8 cellular contexts compared by ENCODE assay signal in genomic region chr22:30667486-30668305, GRCh38. TPM values are rescaled to one million over a fixed set of nuclear protein-coding genes. Genes with fewer than 3 reads are reported as not detected.
DNase-seq lines count a peak whose midpoint lies in the region; ATAC-seq, FAIRE-seq and TF ChIP-seq lines count a peak whose summit lies in the region.

Gene DUSP18, minus strand, starts transcription at chr22:30667875. Its CDS starts 3,872 bp downstream, at chr22:30664003.

- H3K9ac ChIP-seq in kidney (ENCODE audit: low read length in 2 of 2), result peak within 1 kb of the TSS; percentile 80 to 81

- ATAC-seq in GM19025 (IDR thresholded peaks at IDR 0.05; ENCODE audit: low read depth, unreplicated experiment) (peak; percentile 93), HG03354 (IDR thresholded peaks at IDR 0.05; ENCODE audit: poor library complexity, severe bottlenecking, unreplicated experiment) (peak; percentile 93)

- TF ChIP-seq CTCF in kidney (IDR thresholded peaks at IDR 0.05; ENCODE audit: borderline replicate concordance, extremely low read depth, insufficient read depth), result no peak

- peaks cover 0 to 7% of the 10 kb centered on the region in 2 donors for H3K4me1 ChIP-seq in kidney (ENCODE audit: control insufficient read depth in 1 of 2, insufficient read depth in 1 of 2, low read depth in 1 of 2, low read length in 2 of 2)

- H3K9me3 ChIP-seq in kidney (ENCODE audit: control insufficient read depth in 1 of 2, low read length in 2 of 2), result no peaks in the 10 kb centered on the region

- H3K36me3 ChIP-seq in kidney (ENCODE audit: control insufficient read depth in 1 of 2, insufficient read depth in 2 of 2, low read length in 2 of 2), result peaks cover 0 to 11% of the 10 kb centered on the region in 2 donors

- intact Hi-C loops in kidney (cut with DNase I), result no loop called here

- H3K27ac ChIP-seq in kidney (ENCODE audit: low read depth in 2 of 2, low read length in 2 of 2), result peak within 1 kb of the TSS in 1 of 2 donors; percentile 3

- no peak for FAIRE-seq in kidney (lab: Jason Lieb, UNC)

- DNase-seq in AML-193 (lab: John Stamatoyannopoulos, UW) (peak; percentile 62 to 68), NCI-H446 treated with DMSO at 0.1 percent for 48 hours (lab: John Stamatoyannopoulos, UW) (peak; percentile 73), cerebellum (ENCODE audit: low spot score) (peak; percentile 96), kidney (peak; percentile 97)
- peak; percentile 93 for DNase-seq in activated CD4-positive, alpha-beta T cell treated with anti-CD3 and anti-CD28 coated beads for 1 hour
- DNase-seq in stimulated activated CD4-positive, alpha-beta T cell treated with anti-CD3 and anti-CD28 coated beads, Interleukin-15, amount 100 ng/mL, for 1 hour (ENCODE audit: low read depth in 1 of 2, low spot score in 1 of 2), result peak; percentile 93

- peak within 1 kb of the TSS; percentile 81 to 86 for H3K4me3 ChIP-seq in kidney (ENCODE audit: low read length in 2 of 2)

RNA-seq across cellular contexts. Expression of gene DUSP18, which starts in this region (rescaled TPM):
- total RNA-seq in cerebellum (29.3 TPM), kidney (14.0 TPM)
- 3.6 TPM for polyA plus RNA-seq in kidney (ENCODE audit: insufficient read depth, low read depth, low replicate concordance)
